Comparison of ENCODE assay signal across 8 cellular contexts in the genomic region with DNA sequence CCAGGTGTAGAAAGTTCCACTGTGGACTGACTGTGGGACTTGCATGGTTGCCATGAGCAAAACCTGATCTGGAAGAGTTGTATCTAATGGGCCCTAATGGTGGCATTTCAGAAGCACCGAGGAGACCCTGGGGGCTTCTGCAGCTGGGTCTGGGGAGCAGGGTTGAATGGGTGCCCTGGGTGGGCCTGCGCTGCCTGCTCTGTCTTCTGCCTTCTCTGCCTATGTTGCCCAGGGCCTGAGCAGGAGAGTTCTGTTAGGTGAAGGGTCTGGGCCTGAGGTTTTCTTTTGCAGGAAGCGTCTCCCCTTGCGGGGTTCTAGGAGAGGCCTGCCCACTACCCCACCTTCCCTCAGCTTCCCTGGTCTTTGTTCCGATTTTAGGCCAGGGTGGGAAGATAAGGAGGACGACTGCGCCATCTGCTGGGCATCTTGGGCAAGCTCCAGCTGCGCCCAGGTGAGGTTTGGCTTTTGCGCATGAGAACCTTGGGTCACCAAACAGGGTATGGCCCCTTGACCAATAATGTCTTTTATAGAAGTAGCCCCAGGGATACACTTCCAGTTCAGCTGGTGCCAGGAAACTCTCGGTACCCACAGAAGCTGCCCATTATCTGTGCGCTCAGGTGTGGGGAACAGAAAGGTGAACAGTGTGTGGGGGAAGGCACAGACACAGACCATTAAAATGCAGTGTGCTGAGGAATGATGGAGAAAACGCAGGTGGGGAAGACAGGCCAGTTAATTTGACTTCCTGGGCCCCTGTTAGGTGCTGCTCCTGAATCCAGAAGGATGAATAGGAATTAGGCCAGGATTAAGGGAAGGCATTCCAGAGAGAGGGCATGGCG. TPM values are rescaled to one million over a fixed set of nuclear protein-coding genes. Genes with fewer than 3 reads are reported as not detected.
DNase-seq lines count a peak whose midpoint lies in the region; ATAC-seq, FAIRE-seq and TF ChIP-seq lines count a peak whose summit lies in the region.

No MANE protein-coding gene starts in this region.

- intact Hi-C loops in left colon (cut with DNase I, micrococcal nuclease): loop anchor here in 1 of 2 donors (5.0 to 10.0 kb wide), 2 partner anchors 441 to 649 kb away; partner anchors contain the start of gene FJX1

- H3K36me3 Mint-ChIP-seq in HFFc6 (ENCODE audit: low read depth): no peaks in the 10 kb centered on the region

- TF ChIP-seq CTCF in GM12864 (IDR thresholded peaks at IDR 0.05; ENCODE audit: low read depth, low read length, missing control alignments) (peak; percentile 89), HFFc6 (IDR thresholded peaks at IDR 0.05) (peak; percentile 93), VCaP (conservative IDR thresholded peaks at IDR 0.05) (peak; percentile 88), bronchial epithelial cell (IDR thresholded peaks at IDR 0.05; ENCODE audit: insufficient read depth, low read length, severe bottlenecking) (peak; percentile 89)

- H3K27ac Mint-ChIP-seq in HFFc6: no peak overlapping the region

- no peaks in the 10 kb centered on the region for H3K9me3 Mint-ChIP-seq in HFFc6

- FAIRE-seq in bronchial epithelial cell (lab: Jason Lieb, UNC): no peak

- H3K36me3 ChIP-seq in bronchial epithelial cell (ENCODE audit: control insufficient read depth, insufficient read depth, low read length): no peaks in the 10 kb centered on the region

- ATAC-seq in left colon: peak; percentile 82
- ATAC-seq in GM21737 (IDR thresholded peaks at IDR 0.05; ENCODE audit: unreplicated experiment): no peak

- no peaks in the 10 kb centered on the region for H3K4me1 Mint-ChIP-seq in HFFc6 (ENCODE audit: low read depth)

- H3K27me3 ChIP-seq in bronchial epithelial cell (ENCODE audit: control insufficient read depth, insufficient read depth, low read length): peaks cover 3% of the 10 kb centered on the region

- no peak overlapping the region for H3K4me3 Mint-ChIP-seq in HFFc6

- no peak overlapping the region for H3K27ac ChIP-seq in VCaP

- peaks cover 9% of the 10 kb centered on the region for H3K27me3 Mint-ChIP-seq in HFFc6 (ENCODE audit: insufficient read depth)

- DNase-seq in GM12864 (ENCODE audit: low read depth): peak; percentile 8
- no peak for DNase-seq in HFFc6
- peak; percentile 13 for DNase-seq in NCI-H1417 treated with DMSO at 0.1 percent for 48 hours (lab: John Stamatoyannopoulos, UW)
- DNase-seq in bronchial epithelial cell (ENCODE audit: low read depth): peak; percentile 38
- peak in 1 of 2 donors; percentile 69 for DNase-seq in left colon
- DNase-seq in stimulated activated CD8-positive, alpha-beta memory T cell treated with anti-CD3 and anti-CD28 coated beads, Interleukin-12 subunit alpha, Interleukin-12 subunit beta, amount 100 ng/mL, for 1 hour (ENCODE audit: low read depth): peak; percentile 18

- H3K4me3 ChIP-seq in GM12864 (ENCODE audit: low read depth, low read length) (no peak overlapping the region), bronchial epithelial cell (ENCODE audit: low read depth, low read length) (no peak overlapping the region)

RNA-seq across cellular contexts. Expression of gene COMMD9, which starts 23.2 kb away (rescaled TPM):
- 10 to 100 TPM; 75.4 to 88.9 (median 81.7) TPM for total RNA-seq in HFFc6 (2021; fragmentation: NEBNext Ultra II Directional; extraction: Animal tissue kit (Norgen Biotek cat#: 25700))
- total RNA-seq in bronchial epithelial cell (7.8 and 9.2 TPM in 2 replicates), left colon (10 to 100 TPM; 38.1 to 42.2 TPM)

RNA-seq across cellular contexts. Expression of gene PRR5L, which starts 30.1 kb away (rescaled TPM):
- total RNA-seq in HFFc6 (2021; fragmentation: NEBNext Ultra II Directional; extraction: Animal tissue kit (Norgen Biotek cat#: 25700)): 10 to 100 TPM; 19.9 to 27.5 (median 24.9) TPM
- 6.3 and 10.0 TPM in 2 replicates for total RNA-seq in bronchial epithelial cell
- 100 to 1,000 TPM; 172 to 264 TPM for total RNA-seq in left colon

Comparison
In these comparisons a context has a peak if more than half of its experiments do, and no peak if none do; other contexts are left out.
1. RNA of gene PRR5L, which starts 30.1 kb away (total RNA-seq): 172 to 264 TPM in left colon; 19.9 to 27.5 TPM in HFFc6 and 6.3 to 10.0 TPM in bronchial epithelial cell; every median in the first group is over 4 times any median in the second.
2. Peak in every context shown above with its lines, with median percentiles within 50 percentile points of each other: CTCF ChIP-seq.